Comparison of ENCODE assay signal across 10 cellular contexts in genomic region chr21:24375201-24375600, GRCh38.
A peak's percentile ranks its signal among the peaks of the same experiment; 100 is the strongest.
DNase-seq lines count a peak whose midpoint lies in the region; ATAC-seq, FAIRE-seq and TF ChIP-seq lines count a peak whose summit lies in the region.
"Had no signal": no experiment of that assay in that cellular context is flagged by ENCODE, and none has a peak within 500 bp of the region (broad histone marks: within the 10 kb centered on the region; RNA-seq: fewer than 3 reads in every experiment).

No MANE protein-coding gene starts in this region.

- H3K27ac ChIP-seq in PC-3 (ENCODE audit: low read length) (no peak overlapping the region), HepG2 (ENCODE audit: extremely low read length, insufficient read depth, low read length) (no peak overlapping the region)

- no peaks in the 10 kb centered on the region for H3K27me3 Mint-ChIP-seq in Calu3 (ENCODE audit: unreplicated experiment)
- H3K27me3 Mint-ChIP-seq: naive thymus-derived CD4-positive, alpha-beta T cell had no signal

- H2AFZ ChIP-seq in PC-3 (ENCODE audit: low read length) (no peak overlapping the region), HepG2 (ENCODE audit: low read length) (no peak overlapping the region)

- H3F3A ChIP-seq in PC-3 (ENCODE audit: low read length, unreplicated experiment): no peaks in the 10 kb centered on the region

- no peaks in the 10 kb centered on the region for H3K4me1 ChIP-seq in PC-3 (ENCODE audit: insufficient read depth, low read length)
- no peaks in the 10 kb centered on the region for H3K4me1 ChIP-seq in HepG2 (ENCODE audit: insufficient read depth, low read length)

- H3K4me3 ChIP-seq in PC-3 (ENCODE audit: low read length) (no peak overlapping the region), retinal pigment epithelial cell (ENCODE audit: low read length) (no peak overlapping the region), HepG2 (replicated peaks in 1 of 3; ENCODE audit: insufficient read depth in 1 of 3, low read depth in 2 of 3, low read length in 3 of 3) (no peak overlapping the region)

- POLR2A ChIA-PET in PC-3 (lab: Charles Lee; ENCODE audit: unreplicated experiment) (no interaction called here), HepG2 (lab: Yijun Ruan, JAX) (no interaction called here)

- no peak for TF ChIP-seq POLR2A in HepG2 (IDR thresholded peaks at IDR 0.05; ENCODE audit: insufficient read depth in 1 of 2, low read depth in 2 of 2, low read length in 2 of 2)

- BruUV-seq in PC-3 (replicated peaks; lab: Mats Ljungman, UMichigan): no TSS peak
- BruUV-seq in HepG2 (replicated peaks; lab: Mats Ljungman, UMichigan): no TSS peak
- no TSS peak for BruUV-seq in Calu3 (replicated peaks; lab: Mats Ljungman, UMichigan)

- peaks cover 8% of the 10 kb centered on the region for H3K9me3 Mint-ChIP-seq in Calu3 (ENCODE audit: low read depth, unreplicated experiment)

- no peaks in the 10 kb centered on the region for H3K36me3 Mint-ChIP-seq in Calu3 (ENCODE audit: insufficient read depth, unreplicated experiment)
- H3K36me3 Mint-ChIP-seq: naive thymus-derived CD4-positive, alpha-beta T cell had no signal

- ATAC-seq in GM18868 (IDR thresholded peaks at IDR 0.05; ENCODE audit: unreplicated experiment) (peak; percentile 94), HG02588 (IDR thresholded peaks at IDR 0.05; ENCODE audit: unreplicated experiment) (peak; percentile 63), PC-3 (no peak), HepG2 (no peak)
- ATAC-seq: naive thymus-derived CD4-positive, alpha-beta T cell had no signal

- TF ChIP-seq CTCF in PC-3 (conservative IDR thresholded peaks at IDR 0.05; ENCODE audit: low read depth, low read length): peak; percentile 41; the same call in 1 of the 2 replicates
- peak; percentile 7 for TF ChIP-seq CTCF in retinal pigment epithelial cell (conservative IDR thresholded peaks at IDR 0.05; ENCODE audit: low read depth, low read length)
- no peak for TF ChIP-seq CTCF in HepG2 (CRISPR knock-in tag; IDR thresholded peaks at IDR 0.05)
- no peak for TF ChIP-seq CTCF in Calu3 (IDR thresholded peaks at IDR 0.05; ENCODE audit: unreplicated experiment)

- H3K4me1 Mint-ChIP-seq in Calu3 (ENCODE audit: low read depth, unreplicated experiment): peaks cover under 1% of the 10 kb centered on the region

- H3K79me2 ChIP-seq in PC-3 (ENCODE audit: low read length) (no peaks in the 10 kb centered on the region), HepG2 (ENCODE audit: insufficient read depth, low read length) (no peaks in the 10 kb centered on the region)

- no peak for FAIRE-seq in HepG2 (lab: Jason Lieb, UNC)

- CTCF ChIA-PET in PC-3 (lab: Charles Lee) (no interaction called here), HepG2 (lab: Yijun Ruan, JAX; ENCODE audit: low intra/inter-chr PET ratio, low total read pairs) (no interaction called here), Calu3 (lab: Charles Lee) (no interaction called here)

- in situ Hi-C loops in HepG2 (cut with HindIII; ENCODE audit: extremely low pct_ligation_motif_present, low pct_unique_long_range_greater_than_20kb): no loop called here

- no peaks in the 10 kb centered on the region for H3K27me3 ChIP-seq in PC-3 (ENCODE audit: low read length)
- H3K27me3 ChIP-seq in HepG2 (ENCODE audit: control insufficient read depth in 1 of 2, insufficient read depth in 2 of 2, low read length in 2 of 2): no peaks in the 10 kb centered on the region

- no peak overlapping the region for H3K27ac Mint-ChIP-seq in Calu3 (ENCODE audit: unreplicated experiment)
- H3K27ac Mint-ChIP-seq: naive thymus-derived CD4-positive, alpha-beta T cell had no signal

- TF ChIP-seq RAD21 in HepG2 (CRISPR knock-in tag; IDR thresholded peaks at IDR 0.05): no peak

- H3K4me3 Mint-ChIP-seq in Calu3 (ENCODE audit: low read depth, unreplicated experiment): no peak overlapping the region
- H3K4me3 Mint-ChIP-seq: naive thymus-derived CD4-positive, alpha-beta T cell had no signal

- H3K4me2 ChIP-seq in PC-3 (ENCODE audit: low read length): no peak overlapping the region
- H3K4me2 ChIP-seq in HepG2 (ENCODE audit: low read depth, low read length): no peak overlapping the region

- intact Hi-C loops in PC-3 (cut with micrococcal nuclease) (no loop called here), HepG2 (cut with micrococcal nuclease; ENCODE audit: unreplicated experiment) (no loop called here), Calu3 (cut with micrococcal nuclease; ENCODE audit: unreplicated experiment) (no loop called here)

- H3K36me3 ChIP-seq in PC-3 (ENCODE audit: low read depth, low read length): no peaks in the 10 kb centered on the region
- H3K36me3 ChIP-seq in HepG2 (replicated peaks in 1 of 2; ENCODE audit: control insufficient read depth in 1 of 2, insufficient read depth in 2 of 2, low read length in 2 of 2): no peaks in the 10 kb centered on the region

- no peaks in the 10 kb centered on the region for H3K9me2 ChIP-seq in PC-3 (replicated peaks; ENCODE audit: low read length)

- no peak for TF ChIP-seq EP300 in HepG2 (IDR thresholded peaks at IDR 0.05; ENCODE audit: low read depth in 2 of 2, low read length in 2 of 2)
- TF ChIP-seq EP300 in HepG2 (CRISPR knock-in tag; IDR thresholded peaks at IDR 0.05; ENCODE audit: borderline replicate concordance): no peak

- WGBS in HepG2 (ENCODE audit: low lambda C conversion rate): 6% methylated on average over 2 of the region's 3 CpGs

- H3K9ac ChIP-seq in PC-3 (ENCODE audit: low read length) (no peak overlapping the region), HepG2 (ENCODE audit: insufficient read depth, low read depth, low read length) (no peak overlapping the region)

- no peaks in the 10 kb centered on the region for H4K20me1 ChIP-seq in PC-3 (ENCODE audit: low read length)
- no peaks in the 10 kb centered on the region for H4K20me1 ChIP-seq in HepG2 (ENCODE audit: insufficient read depth, low read length)

- H3K9me3 ChIP-seq in PC-3 (ENCODE audit: low read length): 0 out of 2 replicates have a peak, but pooled peaks cover 5% of the 10 kb centered on the region
- peaks cover 87% of the 10 kb centered on the region for H3K9me3 ChIP-seq in HepG2 (ENCODE audit: low read length)

- DNase-seq in PC-3 (no peak), retinal pigment epithelial cell (ENCODE audit: low read depth) (no peak), HepG2 (ENCODE audit: low spot score) (no peak), putamen (ENCODE audit: low spot score) (no peak), Calu3 (no peak)
- no peak for DNase-seq in activated CD8-positive, alpha-beta memory T cell treated with anti-CD3 and anti-CD28 coated beads for 24 hours
- DNase-seq: SHP77 treated with DMSO at 0.1 percent for 48 hours had no signal

TF ChIP-seq in HepG2, 621 proteins besides CTCF, POLR2A, EP300 and RAD21 (continues in another document):
- TF ChIP-seq HES4 (CRISPR knock-in tag; IDR thresholded peaks at IDR 0.05; ENCODE audit: borderline replicate concordance) (no peak), ZNF788 (CRISPR knock-in tag; IDR thresholded peaks at IDR 0.05; ENCODE audit: borderline replicate concordance) (no peak), BRCA1 (CRISPR knock-in tag; IDR thresholded peaks at IDR 0.05) (no peak), ZNF33A (CRISPR knock-in tag; IDR thresholded peaks at IDR 0.05; ENCODE audit: borderline replicate concordance) (no peak), SP140L (CRISPR knock-in tag; IDR thresholded peaks at IDR 0.05; ENCODE audit: borderline replicate concordance) (no peak), RFX1 (IDR thresholded peaks at IDR 0.05) (no peak), ZSCAN30 (CRISPR knock-in tag; IDR thresholded peaks at IDR 0.05) (no peak), ASH2L (IDR thresholded peaks at IDR 0.05; ENCODE audit: insufficient read length, low read depth, low read length) (no peak), NFKBIZ (CRISPR knock-in tag; IDR thresholded peaks at IDR 0.05) (no peak)
- TF ChIP-seq, protein P1, sequence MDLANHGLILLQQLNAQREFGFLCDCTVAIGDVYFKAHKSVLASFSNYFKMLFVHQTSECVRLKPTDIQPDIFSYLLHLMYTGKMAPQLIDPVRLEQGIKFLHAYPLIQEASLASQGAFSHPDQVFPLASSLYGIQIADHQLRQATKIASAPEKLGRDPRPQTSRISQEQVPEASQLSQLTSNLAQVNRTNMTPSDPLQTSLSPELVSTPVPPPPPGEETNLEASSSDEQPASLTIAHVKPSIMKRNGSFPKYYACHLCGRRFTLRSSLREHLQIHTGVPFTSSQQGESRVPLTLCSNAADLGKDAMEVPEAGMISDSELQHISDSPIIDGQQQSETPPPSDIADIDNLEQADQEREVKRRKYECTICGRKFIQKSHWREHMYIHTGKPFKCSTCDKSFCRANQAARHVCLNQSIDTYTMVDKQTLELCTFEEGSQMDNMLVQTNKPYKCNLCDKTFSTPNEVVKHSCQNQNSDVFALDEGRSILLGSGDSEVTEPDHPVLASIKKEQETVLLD (CRISPR knock-in tag; IDR thresholded peaks at IDR 0.05; ENCODE audit: low read depth): no peak
- TF ChIP-seq, protein P2, sequence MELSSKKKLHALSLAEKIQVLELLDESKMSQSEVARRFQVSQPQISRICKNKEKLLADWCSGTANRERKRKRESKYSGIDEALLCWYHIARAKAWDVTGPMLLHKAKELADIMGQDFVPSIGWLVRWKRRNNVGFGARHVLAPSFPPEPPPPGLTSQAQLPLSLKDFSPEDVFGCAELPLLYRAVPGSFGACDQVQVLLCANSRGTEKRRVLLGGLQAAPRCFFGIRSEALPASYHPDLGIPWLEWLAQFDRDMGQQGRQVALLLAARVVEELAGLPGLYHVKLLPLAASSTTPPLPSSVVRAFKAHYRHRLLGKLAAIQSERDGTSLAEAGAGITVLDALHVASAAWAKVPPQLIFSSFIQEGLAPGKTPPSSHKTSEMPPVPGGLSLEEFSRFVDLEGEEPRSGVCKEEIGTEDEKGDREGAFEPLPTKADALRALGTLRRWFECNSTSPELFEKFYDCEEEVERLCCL (CRISPR knock-in tag; IDR thresholded peaks at IDR 0.05; ENCODE audit: borderline replicate concordance): no peak

Comparison
In these comparisons a context has a peak if more than half of its experiments do, and no peak if none do; other contexts are left out.
1. ATAC-seq: peak in GM18868 (single experiment) and HG02588 (single experiment); none in PC-3 (single experiment) and HepG2 (single experiment).
2. CTCF ChIP-seq: peak in PC-3 (single experiment) and retinal pigment epithelial cell (single experiment); none in HepG2 (single experiment) and Calu3 (single experiment).